Comparison of ENCODE assay signal across 1 cellular context in genomic region chr17:67679721-67680120, GRCh38.
TF ChIP-seq lines count a peak whose summit lies in the region.

No MANE protein-coding gene starts in this region.

TF ChIP-seq in GM12878, 131 proteins besides CTCF, POLR2A, EP300 and RAD21 (continued from another document):
- no peak for TF ChIP-seq SPI1 (IDR thresholded peaks at IDR 0.05; ENCODE audit: borderline replicate concordance, insufficient read depth, low read depth, low read length)
- TF ChIP-seq NR2F1 (conservative IDR thresholded peaks at IDR 0.05), result no peak
- TF ChIP-seq PML (IDR thresholded peaks at IDR 0.05; ENCODE audit: low read length), result peak; percentile 23; the same call in 1 of the 2 replicates
- TF ChIP-seq ZNF217 (IDR thresholded peaks at IDR 0.05), result no peak
- no peak for TF ChIP-seq ESRRA (IDR thresholded peaks at IDR 0.05; ENCODE audit: low read length)
- TF ChIP-seq NR2C2 (IDR thresholded peaks at IDR 0.05; ENCODE audit: borderline replicate concordance, control insufficient read depth, insufficient read length, low read depth), result no peak
- TF ChIP-seq POU2F2 (IDR thresholded peaks at IDR 0.05; ENCODE audit: borderline replicate concordance, low read depth, low read length), result no peak
- no peak for TF ChIP-seq JUND (IDR thresholded peaks at IDR 0.05; ENCODE audit: low read depth, low read length)
- TF ChIP-seq ZSCAN29 (IDR thresholded peaks at IDR 0.05), result no peak
- TF ChIP-seq, protein P1, sequence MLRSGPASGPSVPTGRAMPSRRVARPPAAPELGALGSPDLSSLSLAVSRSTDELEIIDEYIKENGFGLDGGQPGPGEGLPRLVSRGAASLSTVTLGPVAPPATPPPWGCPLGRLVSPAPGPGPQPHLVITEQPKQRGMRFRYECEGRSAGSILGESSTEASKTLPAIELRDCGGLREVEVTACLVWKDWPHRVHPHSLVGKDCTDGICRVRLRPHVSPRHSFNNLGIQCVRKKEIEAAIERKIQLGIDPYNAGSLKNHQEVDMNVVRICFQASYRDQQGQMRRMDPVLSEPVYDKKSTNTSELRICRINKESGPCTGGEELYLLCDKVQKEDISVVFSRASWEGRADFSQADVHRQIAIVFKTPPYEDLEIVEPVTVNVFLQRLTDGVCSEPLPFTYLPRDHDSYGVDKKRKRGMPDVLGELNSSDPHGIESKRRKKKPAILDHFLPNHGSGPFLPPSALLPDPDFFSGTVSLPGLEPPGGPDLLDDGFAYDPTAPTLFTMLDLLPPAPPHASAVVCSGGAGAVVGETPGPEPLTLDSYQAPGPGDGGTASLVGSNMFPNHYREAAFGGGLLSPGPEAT (IDR thresholded peaks at IDR 0.05; ENCODE audit: low read depth), result no peak
- TF ChIP-seq FOXK2 (IDR thresholded peaks at IDR 0.05), result no peak
- TF ChIP-seq MXI1 (IDR thresholded peaks at IDR 0.05; ENCODE audit: low read depth, low read length), result no peak
- no peak for TF ChIP-seq SRF (IDR thresholded peaks at IDR 0.05; ENCODE audit: low read depth in 2 of 2, low read length in 2 of 2)
- no peak for TF ChIP-seq ELK1 (IDR thresholded peaks at IDR 0.05; ENCODE audit: low read depth, low read length)
- TF ChIP-seq RELA (IDR thresholded peaks at IDR 0.05; ENCODE audit: borderline replicate concordance, partially characterized antibody), result no peak
- TF ChIP-seq BHLHE40 (IDR thresholded peaks at IDR 0.05; ENCODE audit: borderline replicate concordance in 1 of 2, low read depth in 2 of 2, low read length in 1 of 2), result no peak
- TF ChIP-seq MEF2B (IDR thresholded peaks at IDR 0.05; ENCODE audit: partially characterized antibody, poor library complexity, severe bottlenecking), result no peak
- no peak for TF ChIP-seq CBFB (IDR thresholded peaks at IDR 0.05; ENCODE audit: low read depth)
- TF ChIP-seq MTA3 (IDR thresholded peaks at IDR 0.05; ENCODE audit: borderline replicate concordance, low read length), result 0 out of 2 replicates have a peak, but pooled peaks have one; percentile 27
- TF ChIP-seq, protein P2, sequence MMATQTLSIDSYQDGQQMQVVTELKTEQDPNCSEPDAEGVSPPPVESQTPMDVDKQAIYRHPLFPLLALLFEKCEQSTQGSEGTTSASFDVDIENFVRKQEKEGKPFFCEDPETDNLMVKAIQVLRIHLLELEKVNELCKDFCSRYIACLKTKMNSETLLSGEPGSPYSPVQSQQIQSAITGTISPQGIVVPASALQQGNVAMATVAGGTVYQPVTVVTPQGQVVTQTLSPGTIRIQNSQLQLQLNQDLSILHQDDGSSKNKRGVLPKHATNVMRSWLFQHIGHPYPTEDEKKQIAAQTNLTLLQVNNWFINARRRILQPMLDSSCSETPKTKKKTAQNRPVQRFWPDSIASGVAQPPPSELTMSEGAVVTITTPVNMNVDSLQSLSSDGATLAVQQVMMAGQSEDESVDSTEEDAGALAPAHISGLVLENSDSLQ (IDR thresholded peaks at IDR 0.05), result no peak
- TF ChIP-seq SMARCA5 (IDR thresholded peaks at IDR 0.05), result no peak
- TF ChIP-seq POLR2AphosphoS2 (IDR thresholded peaks at IDR 0.05; ENCODE audit: low read depth, low read length), result no peak
- no peak for TF ChIP-seq BRCA1 (IDR thresholded peaks at IDR 0.05; ENCODE audit: low read depth, low read length)
- TF ChIP-seq SIX5 (IDR thresholded peaks at IDR 0.05; ENCODE audit: low read depth, low read length, severe bottlenecking), result no peak
- 0 out of 2 replicates have a peak, but pooled peaks have one; percentile 25 for TF ChIP-seq ZNF687 (IDR thresholded peaks at IDR 0.05)
- peak; percentile 6; the same call in 1 of the 2 replicates for TF ChIP-seq CREB1 (IDR thresholded peaks at IDR 0.05; ENCODE audit: low read depth)
- peak; percentile 40; the same call in 1 of the 2 replicates for TF ChIP-seq NFIC (IDR thresholded peaks at IDR 0.05; ENCODE audit: low read depth, low read length)
- no peak for TF ChIP-seq CHD4 (IDR thresholded peaks at IDR 0.05)
- TF ChIP-seq CHD2 (IDR thresholded peaks at IDR 0.05; ENCODE audit: borderline replicate concordance, low read depth, low read length), result no peak
- TF ChIP-seq HDGF (IDR thresholded peaks at IDR 0.05), result no peak
- TF ChIP-seq RB1 (IDR thresholded peaks at IDR 0.05; ENCODE audit: borderline replicate concordance), result no peak
- TF ChIP-seq IKZF2 (IDR thresholded peaks at IDR 0.05), result 0 out of 4 replicates have a peak, but pooled peaks of 1 of the 2 experiments have one; percentile 9
- no peak for TF ChIP-seq BCL11A (IDR thresholded peaks at IDR 0.05; ENCODE audit: low read depth, low read length)
- TF ChIP-seq ZNF274 (IDR thresholded peaks at IDR 0.05; ENCODE audit: insufficient read depth, insufficient read length), result no peak
- no peak for TF ChIP-seq PAX8 (IDR thresholded peaks at IDR 0.05)
- no peak for TF ChIP-seq RBBP5 (conservative IDR thresholded peaks at IDR 0.05)
- TF ChIP-seq SMAD5 (IDR thresholded peaks at IDR 0.05; ENCODE audit: low read depth), result no peak
- TF ChIP-seq RCOR1 (conservative IDR thresholded peaks at IDR 0.05; ENCODE audit: low read depth, low read length), result no peak
- no peak for TF ChIP-seq CHD1 (IDR thresholded peaks at IDR 0.05; ENCODE audit: low read depth, low read length)
- TF ChIP-seq FOS (IDR thresholded peaks at IDR 0.05; ENCODE audit: borderline replicate concordance, extremely low read depth, insufficient read length), result no peak
- no peak for TF ChIP-seq ATF7 (IDR thresholded peaks at IDR 0.05; ENCODE audit: low read depth)
- no peak for TF ChIP-seq STAT3 (IDR thresholded peaks at IDR 0.05; ENCODE audit: low read depth, low read length)
